Comparison of ENCODE assay signal across 27 cellular contexts in the genomic region with DNA sequence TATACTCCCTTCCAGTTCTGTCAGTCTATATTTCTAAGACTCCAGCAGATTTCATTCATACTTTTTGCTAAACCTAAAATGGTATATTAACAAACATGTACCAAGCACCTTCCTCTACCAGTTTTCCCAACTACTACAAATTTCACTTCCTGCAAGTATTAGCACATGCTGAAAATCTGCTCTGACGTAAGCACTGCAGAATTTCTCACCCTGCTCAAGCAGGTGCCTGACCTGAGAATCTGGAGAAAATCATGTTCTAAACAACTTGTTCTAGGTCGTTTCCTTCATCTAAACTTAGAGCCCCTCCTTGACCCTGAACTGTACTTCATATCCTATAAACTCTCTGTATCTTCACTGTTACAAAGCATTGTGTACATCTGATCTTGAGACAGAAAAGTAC.
"Had no signal": no experiment of that assay in that cellular context is flagged by ENCODE, and none has a peak within 500 bp of the region (broad histone marks: within the 10 kb centered on the region; RNA-seq: fewer than 3 reads in every experiment).

No MANE protein-coding gene starts in this region.

- H3K27ac ChIP-seq: left lung, neural progenitor cell, neutrophil, prostate gland, sigmoid colon, spleen, suprapubic skin, thoracic aorta, tibial artery, uterus had no signal

- H3K9ac ChIP-seq: neural progenitor cell had no signal

- H3K4me2 ChIP-seq: neural progenitor cell had no signal

- H3K4me1 ChIP-seq: left lung, prostate gland, spleen, suprapubic skin, tibial artery, uterus had no signal

- DNase-seq: head of caudate nucleus; hippocampal formation; immature natural killer cell; kidney; left colon; left lung; naive thymus-derived CD8-positive, alpha-beta T cell; occipital lobe; retina; right cardiac atrium; sigmoid colon; small intestine; spleen; stimulated activated CD4-positive, alpha-beta T cell treated with anti-CD3 and anti-CD28 coated beads, Interleukin-4, amount 100 ng/mL, for 24 hours; stimulated activated naive CD4-positive, alpha-beta T cell; tibial artery; uterus had no signal

- H3K4me3 ChIP-seq: left lung, neural progenitor cell, prostate gland, sigmoid colon, spleen, suprapubic skin, thoracic aorta, tibial artery, uterus had no signal

- H3K4me3 Mint-ChIP-seq: immature natural killer cell; memory B cell; naive thymus-derived CD8-positive, alpha-beta T cell; nephron; neural progenitor cell; stimulated activated effector memory CD8-positive, alpha-beta T cell treated with anti-CD3 and anti-CD28 coated beads, Interleukin-12 subunit alpha, Interleukin-12 subunit beta, amount 100 ng/mL, for 72 hours; stimulated activated naive CD8-positive, alpha-beta T cell treated with anti-CD3 and anti-CD28 coated beads, Interleukin-15, Interleukin-2, amounts not matched to agents 100 ng/mL and 50 ng/mL, for 24 hours had no signal

- FAIRE-seq: islet of Langerhans, kidney, small intestine had no signal

- H3K27me3 Mint-ChIP-seq: memory B cell; stimulated activated naive CD8-positive, alpha-beta T cell treated with anti-CD3 and anti-CD28 coated beads, Interleukin-15, Interleukin-2, amounts not matched to agents 100 ng/mL and 50 ng/mL, for 24 hours had no signal

- H3K4me1 Mint-ChIP-seq: immature natural killer cell; memory B cell; naive thymus-derived CD8-positive, alpha-beta T cell; stimulated activated effector memory CD8-positive, alpha-beta T cell treated with anti-CD3 and anti-CD28 coated beads, Interleukin-12 subunit alpha, Interleukin-12 subunit beta, amount 100 ng/mL, for 72 hours had no signal

- H3K27ac Mint-ChIP-seq: immature natural killer cell; memory B cell; naive thymus-derived CD8-positive, alpha-beta T cell; neural progenitor cell; stimulated activated effector memory CD8-positive, alpha-beta T cell treated with anti-CD3 and anti-CD28 coated beads, Interleukin-12 subunit alpha, Interleukin-12 subunit beta, amount 100 ng/mL, for 72 hours; stimulated activated naive CD8-positive, alpha-beta T cell treated with anti-CD3 and anti-CD28 coated beads, Interleukin-15, Interleukin-2, amounts not matched to agents 100 ng/mL and 50 ng/mL, for 24 hours had no signal

- H3K36me3 ChIP-seq: left lung, neural progenitor cell, neutrophil, prostate gland, sigmoid colon, spleen, suprapubic skin, thoracic aorta, tibial artery, uterus had no signal

- ATAC-seq: left colon; left lung; naive thymus-derived CD8-positive, alpha-beta T cell; right cardiac atrium; stimulated activated effector memory CD8-positive, alpha-beta T cell treated with anti-CD3 and anti-CD28 coated beads, Interleukin-12 subunit alpha, Interleukin-12 subunit beta, amount 100 ng/mL, for 72 hours had no signal

- H3K27me3 ChIP-seq: left lung, neural progenitor cell, sigmoid colon, spleen, suprapubic skin, tibial artery, uterus had no signal

- H3K36me3 Mint-ChIP-seq: immature natural killer cell; memory B cell; naive thymus-derived CD8-positive, alpha-beta T cell; neural progenitor cell; stimulated activated effector memory CD8-positive, alpha-beta T cell treated with anti-CD3 and anti-CD28 coated beads, Interleukin-12 subunit alpha, Interleukin-12 subunit beta, amount 100 ng/mL, for 72 hours had no signal

- H2AFZ ChIP-seq: neural progenitor cell had no signal

- H3K9me3 Mint-ChIP-seq: nephron had no signal

- H3K9me3 ChIP-seq: left lung, neutrophil, prostate gland, sigmoid colon, spleen, suprapubic skin, thoracic aorta, tibial artery, uterus had no signal
